Comparison of ENCODE assay signal across 8 cellular contexts in genomic region chr1:222732216-222733159, GRCh38. TPM values are rescaled to one million over a fixed set of nuclear protein-coding genes. Genes with fewer than 3 reads are reported as not detected.
DNase-seq lines count a peak whose midpoint lies in the region; ATAC-seq, FAIRE-seq and TF ChIP-seq lines count a peak whose summit lies in the region.
"Had no signal": no experiment of that assay in that cellular context is flagged by ENCODE, and none has a peak within 500 bp of the region (broad histone marks: within the 10 kb centered on the region; RNA-seq: fewer than 3 reads in every experiment).

No MANE protein-coding gene starts in this region.

- TF ChIP-seq CTCF in KMS-11 (conservative IDR thresholded peaks at IDR 0.05; ENCODE audit: low read depth, low read length) (no peak), pancreas (IDR thresholded peaks at IDR 0.05) (no peak), smooth muscle cell (IDR thresholded peaks at IDR 0.05; ENCODE audit: borderline replicate concordance, insufficient read depth, poor library complexity, severe bottlenecking) (no peak)

- H3K79me2 ChIP-seq in KMS-11 (ENCODE audit: insufficient read depth, low read depth) (no peaks in the 10 kb centered on the region), smooth muscle cell (ENCODE audit: low read depth) (no peaks in the 10 kb centered on the region)

- DNase-seq in pancreas (no peak), smooth muscle cell (lab: John Stamatoyannopoulos, UW; ENCODE audit: unreplicated experiment) (no peak), dedifferentiated amniotic fluid mesenchymal stem cell (ENCODE audit: extremely low spot score) (no peak)
- DNase-seq in stimulated activated CD4-positive, alpha-beta T cell treated with anti-CD3 and anti-CD28 coated beads, Interleukin-15, amount 100 ng/mL, for 24 hours, result no peak
- DNase-seq: NCI-H526 treated with DMSO at 0.1 percent for 48 hours had no signal

- H2AFZ ChIP-seq in KMS-11 (ENCODE audit: low read depth) (no peak overlapping the region), smooth muscle cell (ENCODE audit: low read depth) (no peak overlapping the region)

- ATAC-seq in GM18909 (IDR thresholded peaks at IDR 0.05; ENCODE audit: poor library complexity, unreplicated experiment) (peak; percentile 98), HG02588 (IDR thresholded peaks at IDR 0.05; ENCODE audit: unreplicated experiment) (peak; percentile 98), pancreas (peak in 1 of 4 donors; percentile 42)

- no peaks in the 10 kb centered on the region for H3F3A ChIP-seq in smooth muscle cell (ENCODE audit: low read depth)

- peak; percentile 34 for FAIRE-seq in pancreas (lab: Jason Lieb, UNC)

- intact Hi-C loops in pancreas (cut with DNase I), result no loop called here

- H3K4me3 ChIP-seq in KMS-11 (IDR thresholded peaks at IDR 0.05; ENCODE audit: insufficient read depth, low read depth, low read length), result no peak overlapping the region
- H3K4me3 ChIP-seq in pancreas, result no peak overlapping the region
- no peak overlapping the region for H3K4me3 ChIP-seq in smooth muscle cell

- peak overlapping the region; percentile 6; the same call in 1 of the 2 replicates for H3K27ac ChIP-seq in KMS-11
- H3K27ac ChIP-seq in pancreas, result no peak overlapping the region
- no peak overlapping the region for H3K27ac ChIP-seq in smooth muscle cell (ENCODE audit: low read depth)

- H3K4me1 ChIP-seq in KMS-11 (ENCODE audit: low read depth, poor library complexity, severe bottlenecking), result peaks cover 30% of the 10 kb centered on the region
- H3K4me1 ChIP-seq in pancreas, result no peaks in the 10 kb centered on the region
- H3K4me1 ChIP-seq in smooth muscle cell (ENCODE audit: low read depth), result peaks cover 7% of the 10 kb centered on the region

- H3K4me2 ChIP-seq in KMS-11 (peak overlapping the region; percentile 4; the same call in 1 of the 2 replicates), smooth muscle cell (no peak overlapping the region)

- H3K9me3 ChIP-seq in pancreas (no peaks in the 10 kb centered on the region), smooth muscle cell (replicated peaks; ENCODE audit: low read depth) (no peaks in the 10 kb centered on the region)

- no peak overlapping the region for H3K9ac ChIP-seq in KMS-11
- H3K9ac ChIP-seq in smooth muscle cell (ENCODE audit: low read depth), result no peak overlapping the region

- peaks cover 13% of the 10 kb centered on the region; the same call in 1 of the 2 replicates for H3K36me3 ChIP-seq in KMS-11 (ENCODE audit: insufficient read depth)
- H3K36me3 ChIP-seq in pancreas, result peaks cover 6 to 72% (median 24%) of the 10 kb centered on the region in 3 donors
- peaks cover 50% of the 10 kb centered on the region for H3K36me3 ChIP-seq in smooth muscle cell (ENCODE audit: low read depth)

- 92 to 96% methylated on average over 3 of the region's 3 CpGs for WGBS in pancreas, 2 donors
- WGBS in smooth muscle cell (ENCODE audit: low lambda C conversion rate), result 100% methylated on average over 2 of the region's 3 CpGs

- no peaks in the 10 kb centered on the region for H3K27me3 ChIP-seq in KMS-11 (ENCODE audit: insufficient read depth, low read depth)
- H3K27me3 ChIP-seq in pancreas, result no peaks in the 10 kb centered on the region
- H3K27me3 ChIP-seq in smooth muscle cell (ENCODE audit: low read depth), result no peaks in the 10 kb centered on the region

- H4K20me1 ChIP-seq in KMS-11 (ENCODE audit: insufficient read depth), result 0 out of 2 replicates have a peak, but pooled peaks cover 4% of the 10 kb centered on the region
- no peaks in the 10 kb centered on the region for H4K20me1 ChIP-seq in smooth muscle cell (ENCODE audit: low read depth)

RNA-seq across cellular contexts. Expression of gene FAM177B, which starts 4.5 kb away (rescaled TPM):
- total RNA-seq in pancreas (under 1 TPM in 5 of 6 donors, not detected in 1; 0.20 to 0.66 (median 0.32) TPM), smooth muscle cell (not detected in 2 replicates)
- polyA plus RNA-seq in pancreas (under 1 TPM; 0.16 to 0.42 TPM), smooth muscle cell (not detected in 2 replicates)

RNA-seq across cellular contexts. Expression of gene BROX, which starts 20.1 kb away (rescaled TPM):
- total RNA-seq in pancreas, result 10 to 100 TPM; 13.6 to 30.5 (median 16.2) TPM
- 10 to 100 TPM in 1 of 2 donors, 1 to 10 TPM in 1; 9.8 to 10.8 TPM for polyA plus RNA-seq in pancreas
- 64.3 and 75.0 TPM in 2 replicates for total RNA-seq in smooth muscle cell
- polyA plus RNA-seq in smooth muscle cell, result 13.3 and 15.9 TPM in 2 replicates

RNA-seq across cellular contexts. Expression of gene AIDA, which starts 20.2 kb away (rescaled TPM):
- total RNA-seq in pancreas (10 to 100 TPM; 20.1 to 41.9 (median 28.7) TPM), smooth muscle cell (50.9 and 60.9 TPM in 2 replicates)
- polyA plus RNA-seq in pancreas (10 to 100 TPM; 22.4 to 22.5 TPM), smooth muscle cell (33.6 and 40.6 TPM in 2 replicates)
